ENCODE assay signal across 14 cellular contexts in genomic region chr3:156317457-156317856, GRCh38.
DNase-seq lines count a peak whose midpoint lies in the region; ATAC-seq and TF ChIP-seq lines count a peak whose summit lies in the region.
"Had no signal": no experiment of that assay in that cellular context is flagged by ENCODE, and none has a peak within 500 bp of the region (broad histone marks: within the 10 kb centered on the region; RNA-seq: fewer than 3 reads in every experiment).

No MANE protein-coding gene starts in this region.

- H3K9me3 ChIP-seq in HEK293 (ENCODE audit: control insufficient read depth, insufficient read depth, low read depth, low read length) (no peaks in the 10 kb centered on the region), mucosa of descending colon (no peaks in the 10 kb centered on the region)
- H3K9me3 ChIP-seq: BLaER1 treated with 17β-estradiol and CSF1 and Interleukin-3, amounts not matched to agents 10 nM and 100 nM; MG63 had no signal

- CTCF ChIA-PET in HEK293 (lab: Yijun Ruan, JAX): interaction anchor here (0.9 kb wide), 1 partner anchor 167 kb away, joined by 3 read pairs; no protein-coding TSS in a partner anchor

- intact Hi-C loops in mucosa of descending colon (cut with DNase I, micrococcal nuclease): no loop called here

- peak overlapping the region; percentile 16 for H2AFZ ChIP-seq in ACC112 (ENCODE audit: low read length, unreplicated experiment)

- H3K27me3 ChIP-seq in ACC112 (ENCODE audit: insufficient read depth, low read length): no peaks in the 10 kb centered on the region
- H3K27me3 ChIP-seq in H7 (ENCODE audit: control insufficient read depth, insufficient read depth, low read length): no peaks in the 10 kb centered on the region
- H3K27me3 ChIP-seq: BLaER1 treated with 17β-estradiol and CSF1 and Interleukin-3, amounts not matched to agents 10 nM and 100 nM had no signal

- H3K79me2 ChIP-seq in ACC112 (ENCODE audit: control insufficient read depth, insufficient read depth, low read length, unreplicated experiment): no peaks in the 10 kb centered on the region

- POLR2A ChIA-PET in HEK293 (lab: Yijun Ruan, JAX): no interaction called here

- H3K4me1 ChIP-seq in ACC112 (ENCODE audit: control insufficient read depth, insufficient read depth, low read length, unreplicated experiment) (peaks cover 25% of the 10 kb centered on the region), HEK293 (ENCODE audit: control insufficient read depth, insufficient read depth, low read length) (no peaks in the 10 kb centered on the region), mucosa of descending colon (ENCODE audit: low read depth) (no peaks in the 10 kb centered on the region)

- TF ChIP-seq CTCF in HEK293 (tag by site-specific recombination; IDR thresholded peaks at IDR 0.05) (no peak), mucosa of descending colon (IDR thresholded peaks at IDR 0.05) (no peak)

- H3K4me3 ChIP-seq in ACC112 (ENCODE audit: low read depth, low read length): no peak overlapping the region
- no peak overlapping the region for H3K4me3 ChIP-seq in HEK293 (ENCODE audit: low read depth, low read length)
- no peak overlapping the region for H3K4me3 ChIP-seq in mucosa of descending colon
- H3K4me3 ChIP-seq in H7 (ENCODE audit: insufficient read depth, low read depth, low read length): no peak overlapping the region
- H3K4me3 ChIP-seq: BLaER1 treated with 17β-estradiol and CSF1 and Interleukin-3, amounts not matched to agents 10 nM and 100 nM; MG63 had no signal

- peak; percentile 77 for ATAC-seq in SK-N-SH treated with all-trans-retinoic acid at 6 μM for 48 hours
- ATAC-seq in mucosa of descending colon: no peak
- ATAC-seq: natural killer cell treated with Interleukin-12 subunit alpha and Interleukin-12 subunit beta and Interleukin-15 and Interleukin-18, amount 100 ng/mL, for 72 hours had no signal

- 0 out of 2 replicates have a peak overlapping the region, but pooled peaks have one; percentile 0 for H3K27ac ChIP-seq in ACC112 (ENCODE audit: low read depth, low read length)
- H3K27ac ChIP-seq in HEK293 (ENCODE audit: extremely low read depth, low read depth, low read length): no peak overlapping the region
- H3K27ac ChIP-seq: BLaER1 treated with 17β-estradiol and CSF1 and Interleukin-3, amounts not matched to agents 10 nM and 100 nM had no signal

- DNase-seq in foreskin melanocyte (peak; percentile 34), GM19238 (ENCODE audit: insufficient read length, low spot score) (no peak), mucosa of descending colon (no peak), H7 (no peak), T-helper 2 cell (no peak)
- DNase-seq: activated effector memory CD4-positive, alpha-beta T cell treated with Interleukin-2 at 50 U/mL for 16 hours; MG63; stimulated activated CD4-positive, alpha-beta T cell treated with anti-CD3 and anti-CD28 coated beads, Interleukin-15, amount 100 ng/mL, for 24 hours; stimulated activated naive CD4-positive, alpha-beta T cell treated with Interleukin-2 at 50 U/mL for 16 hours had no signal

- no peaks in the 10 kb centered on the region for H3K36me3 ChIP-seq in ACC112 (ENCODE audit: insufficient read depth, low read length)
- no peaks in the 10 kb centered on the region for H3K36me3 ChIP-seq in HEK293 (ENCODE audit: control insufficient read depth in 2 of 2, insufficient read depth in 1 of 2, low read length in 2 of 2)
- H3K36me3 ChIP-seq in mucosa of descending colon (ENCODE audit: low read depth): no peaks in the 10 kb centered on the region
- H3K36me3 ChIP-seq in H7 (replicated peaks; ENCODE audit: control insufficient read depth, insufficient read depth, low read length): no peaks in the 10 kb centered on the region
- H3K36me3 ChIP-seq: BLaER1 treated with 17β-estradiol and CSF1 and Interleukin-3, amounts not matched to agents 10 nM and 100 nM; MG63 had no signal

TF ChIP-seq in HEK293, 187 proteins besides CTCF, POLR2A, EP300 and RAD21:
- TF ChIP-seq FEZF1 (tag by site-specific recombination; IDR thresholded peaks at IDR 0.05) (peak; percentile 57), ZNF10 (tag by site-specific recombination; IDR thresholded peaks at IDR 0.05) (no peak), PRDM1 (tag by site-specific recombination; IDR thresholded peaks at IDR 0.05) (0 out of 2 replicates have a peak, but pooled peaks have one; percentile 46)

TF ChIP-seq in SK-N-SH treated with all-trans-retinoic acid at 6 μM for 48 hours, 23 proteins besides CTCF, POLR2A, EP300 and RAD21:
- TF ChIP-seq PATZ1 (CRISPR knock-in tag; IDR thresholded peaks at IDR 0.05; ENCODE audit: borderline replicate concordance) (no peak; the same call in 1 of the 2 replicates), ISL1 (CRISPR knock-in tag; IDR thresholded peaks at IDR 0.05) (peak; percentile 87), ZNF70 (CRISPR knock-in tag; IDR thresholded peaks at IDR 0.05) (no peak), POU6F1 (CRISPR knock-in tag; IDR thresholded peaks at IDR 0.05; ENCODE audit: borderline replicate concordance, low read depth) (0 out of 2 replicates have a peak, but pooled peaks have one; percentile 53), ZC3H10 (CRISPR knock-in tag; IDR thresholded peaks at IDR 0.05) (peak; percentile 80; the same call in 1 of the 2 replicates), ZNF8 (CRISPR knock-in tag; IDR thresholded peaks at IDR 0.05) (no peak; the same call in 1 of the 2 replicates)
